In the genomic region with DNA sequence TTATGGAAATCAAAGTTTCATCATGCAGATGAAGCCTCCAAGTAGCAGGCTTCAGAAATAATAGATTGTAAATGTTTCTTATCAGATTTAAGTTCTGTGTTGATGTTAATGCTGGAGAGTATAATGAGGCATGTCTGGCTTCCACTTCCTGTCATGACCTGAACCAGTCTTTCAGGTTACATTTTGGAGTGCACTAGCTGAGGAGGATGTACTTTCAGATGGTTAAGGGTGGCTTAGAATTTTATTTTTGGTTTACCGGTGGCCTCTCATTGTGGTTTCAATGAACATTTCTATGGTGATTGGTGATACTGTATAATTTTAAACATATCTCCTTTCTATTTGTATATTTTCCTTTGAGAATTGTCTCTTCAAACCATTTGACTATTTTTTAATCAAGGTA, we compare ENCODE assay signal across 1 cellular context.
TF ChIP-seq lines count a peak whose summit lies in the region.

No MANE protein-coding gene starts in this region.

TF ChIP-seq in H1, 55 proteins besides CTCF, POLR2A, EP300 and RAD21:
- TF ChIP-seq GABPA (IDR thresholded peaks at IDR 0.05; ENCODE audit: borderline replicate concordance, insufficient read depth, low read length) (no peak), SP1 (IDR thresholded peaks at IDR 0.05; ENCODE audit: low read depth, low read length) (no peak), SUZ12 (IDR thresholded peaks at IDR 0.05; ENCODE audit: low read length) (no peak), JUND (IDR thresholded peaks at IDR 0.05; ENCODE audit: low read length) (no peak), SP2 (IDR thresholded peaks at IDR 0.05; ENCODE audit: low read length) (no peak), FOSL1 (IDR thresholded peaks at IDR 0.05; ENCODE audit: insufficient read depth, low read depth, low read length) (no peak), KDM1A (IDR thresholded peaks at IDR 0.05; ENCODE audit: borderline replicate concordance, low read length) (no peak), HDAC6 (IDR thresholded peaks at IDR 0.05; ENCODE audit: low read depth, low read length) (no peak), KDM4A (IDR thresholded peaks at IDR 0.05; ENCODE audit: low read depth, low read length, severe bottlenecking) (no peak), SAP30 (IDR thresholded peaks at IDR 0.05; ENCODE audit: insufficient read depth, insufficient replicate concordance, low read length) (no peak), ASH2L (IDR thresholded peaks at IDR 0.05; ENCODE audit: low read length) (no peak), CBX8 (IDR thresholded peaks at IDR 0.05; ENCODE audit: borderline replicate concordance, low read depth, low read length) (no peak), SP4 (IDR thresholded peaks at IDR 0.05; ENCODE audit: low read length) (no peak), TCF12 (IDR thresholded peaks at IDR 0.05; ENCODE audit: low read depth, low read length) (no peak), PHF8 (conservative IDR thresholded peaks at IDR 0.05; ENCODE audit: low read depth, low read length) (no peak), SIN3A (conservative IDR thresholded peaks at IDR 0.05 in 1 of 2, IDR thresholded peaks at IDR 0.05 in 1 of 2; ENCODE audit: low read depth in 1 of 2, low read length in 2 of 2) (no peak)
